ENCODE assay signal across 1 cellular context in the genomic region with DNA sequence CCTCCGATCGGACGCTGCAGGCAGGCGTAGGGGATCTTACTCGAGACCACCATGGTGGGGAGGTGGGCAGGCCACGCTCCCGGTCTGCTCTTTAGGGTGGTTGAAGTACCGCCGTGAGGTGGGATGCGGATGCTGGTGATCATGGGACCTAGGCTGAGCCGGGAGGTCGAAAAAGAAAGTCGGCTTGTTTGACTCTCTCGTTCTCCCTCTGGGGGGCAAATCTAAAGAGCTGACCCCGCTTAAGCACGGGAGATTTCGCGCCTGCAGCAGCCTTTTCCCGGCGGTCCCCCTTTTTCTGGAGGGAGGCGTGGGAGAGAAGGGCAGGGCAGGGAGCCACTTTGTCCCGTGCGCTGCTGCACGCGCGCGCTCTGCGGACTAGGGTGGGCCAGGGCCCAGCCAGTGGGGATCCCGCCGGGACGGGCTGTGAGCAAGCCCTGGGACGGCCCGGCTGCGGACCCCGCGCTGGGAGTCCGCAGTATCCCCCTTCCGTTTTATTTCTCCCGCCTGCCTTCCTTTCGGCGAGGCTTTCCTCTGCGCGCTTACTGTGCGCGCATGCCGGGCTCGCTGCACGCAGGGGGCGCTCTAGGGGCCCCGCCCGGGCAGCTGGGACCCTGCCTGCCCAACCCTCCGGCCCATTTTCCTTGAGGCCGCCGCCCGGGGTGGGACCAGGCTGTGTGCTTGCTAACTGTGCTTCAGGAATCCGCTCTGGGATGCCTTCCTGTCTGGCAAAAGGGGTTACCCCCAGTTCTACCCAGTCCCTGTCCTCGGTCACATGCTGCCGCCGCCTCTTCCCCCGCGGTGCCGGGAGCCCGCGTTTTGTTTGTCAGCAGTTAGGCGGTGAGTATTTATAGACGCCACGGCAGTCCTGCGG.
TF ChIP-seq lines count a peak whose summit lies in the region.

No MANE protein-coding gene starts in this region.

TF ChIP-seq in WTC11, 78 proteins besides CTCF, POLR2A, EP300 and RAD21 (continued from another document):
- TF ChIP-seq, protein P1, sequence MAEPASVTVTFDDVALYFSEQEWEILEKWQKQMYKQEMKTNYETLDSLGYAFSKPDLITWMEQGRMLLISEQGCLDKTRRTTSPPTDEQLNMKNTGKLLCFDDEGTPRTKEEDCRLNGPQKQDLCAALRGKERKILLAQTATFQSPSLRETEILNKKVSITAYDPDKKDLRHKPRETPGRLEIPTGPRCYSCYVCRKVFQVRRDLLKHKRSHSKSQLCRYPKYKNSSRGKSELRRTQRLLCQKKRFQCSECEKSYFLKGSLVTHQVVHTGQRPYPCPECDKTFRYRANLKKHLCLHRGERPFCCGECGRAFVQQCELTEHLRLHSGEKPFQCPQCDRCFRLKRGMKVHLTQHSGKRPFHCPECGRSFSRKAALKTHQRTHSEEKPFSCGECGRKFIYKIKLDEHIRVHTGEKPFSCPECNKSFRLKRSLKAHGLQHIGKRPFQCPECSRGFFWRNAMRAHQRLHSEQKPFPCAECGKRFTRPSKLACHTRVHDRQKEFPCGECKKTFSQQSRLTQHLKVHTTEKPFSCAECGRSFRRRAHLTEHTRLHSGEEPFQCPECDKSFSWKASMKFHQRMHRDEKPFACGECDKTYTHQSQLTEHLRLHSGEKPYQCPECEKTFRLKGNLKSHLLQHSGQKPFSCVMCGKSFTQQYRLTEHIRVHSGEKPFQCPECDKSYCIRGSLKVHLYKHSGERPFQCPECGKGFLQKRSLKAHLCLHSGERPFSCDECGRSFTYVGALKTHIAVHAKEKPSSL (CRISPR knock-in tag; conservative IDR thresholded peaks at IDR 0.05) = no peak
- TF ChIP-seq, protein P2, sequence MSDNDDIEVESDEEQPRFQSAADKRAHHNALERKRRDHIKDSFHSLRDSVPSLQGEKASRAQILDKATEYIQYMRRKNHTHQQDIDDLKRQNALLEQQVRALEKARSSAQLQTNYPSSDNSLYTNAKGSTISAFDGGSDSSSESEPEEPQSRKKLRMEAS (CRISPR knock-in tag; IDR thresholded peaks at IDR 0.05) = peak; percentile 64; the same call in 1 of the 2 replicates
- TF ChIP-seq HMGA2 (CRISPR knock-in tag; IDR thresholded peaks at IDR 0.05) (no peak), NFYB (CRISPR knock-in tag; conservative IDR thresholded peaks at IDR 0.05; ENCODE audit: low read depth) (no peak), CREM (CRISPR knock-in tag; IDR thresholded peaks at IDR 0.05) (no peak), NR3C1 (CRISPR knock-in tag; conservative IDR thresholded peaks at IDR 0.05; ENCODE audit: low read depth) (no peak), TCF7 (CRISPR knock-in tag; IDR thresholded peaks at IDR 0.05; ENCODE audit: low read depth) (no peak), SMAD3 (CRISPR knock-in tag; IDR thresholded peaks at IDR 0.05; ENCODE audit: borderline replicate concordance) (0 out of 2 replicates have a peak, but pooled peaks have one; percentile 26), ZNF232 (CRISPR knock-in tag; IDR thresholded peaks at IDR 0.05) (peak; percentile 83; the same call in 1 of the 2 replicates), ZNF138 (CRISPR knock-in tag; conservative IDR thresholded peaks at IDR 0.05) (no peak), ZNF671 (CRISPR knock-in tag; IDR thresholded peaks at IDR 0.05) (no peak), ATF1 (CRISPR knock-in tag; IDR thresholded peaks at IDR 0.05) (no peak), GABPB1 (CRISPR knock-in tag; IDR thresholded peaks at IDR 0.05) (no peak), TP53 (CRISPR knock-in tag; IDR thresholded peaks at IDR 0.05) (peak; percentile 52; the same call in 1 of the 2 replicates), GTF2I (CRISPR knock-in tag; conservative IDR thresholded peaks at IDR 0.05) (no peak), ZNF121 (CRISPR knock-in tag; IDR thresholded peaks at IDR 0.05) (no peak), GRHL2 (CRISPR knock-in tag; IDR thresholded peaks at IDR 0.05; ENCODE audit: insufficient replicate concordance, severe bottlenecking) (no peak), ETV6 (CRISPR knock-in tag; IDR thresholded peaks at IDR 0.05) (peak; percentile 87; the same call in 1 of the 2 replicates), SOX15 (CRISPR knock-in tag; IDR thresholded peaks at IDR 0.05) (no peak), CREB1 (CRISPR knock-in tag; IDR thresholded peaks at IDR 0.05) (no peak), ZNF396 (CRISPR knock-in tag; IDR thresholded peaks at IDR 0.05; ENCODE audit: borderline replicate concordance) (no peak)
- TF ChIP-seq, protein P3, sequence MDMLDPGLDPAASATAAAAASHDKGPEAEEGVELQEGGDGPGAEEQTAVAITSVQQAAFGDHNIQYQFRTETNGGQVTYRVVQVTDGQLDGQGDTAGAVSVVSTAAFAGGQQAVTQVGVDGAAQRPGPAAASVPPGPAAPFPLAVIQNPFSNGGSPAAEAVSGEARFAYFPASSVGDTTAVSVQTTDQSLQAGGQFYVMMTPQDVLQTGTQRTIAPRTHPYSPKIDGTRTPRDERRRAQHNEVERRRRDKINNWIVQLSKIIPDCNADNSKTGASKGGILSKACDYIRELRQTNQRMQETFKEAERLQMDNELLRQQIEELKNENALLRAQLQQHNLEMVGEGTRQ (CRISPR knock-in tag; IDR thresholded peaks at IDR 0.05) = 0 out of 2 replicates have a peak, but pooled peaks have one; percentile 53
- TF ChIP-seq, protein P4, sequence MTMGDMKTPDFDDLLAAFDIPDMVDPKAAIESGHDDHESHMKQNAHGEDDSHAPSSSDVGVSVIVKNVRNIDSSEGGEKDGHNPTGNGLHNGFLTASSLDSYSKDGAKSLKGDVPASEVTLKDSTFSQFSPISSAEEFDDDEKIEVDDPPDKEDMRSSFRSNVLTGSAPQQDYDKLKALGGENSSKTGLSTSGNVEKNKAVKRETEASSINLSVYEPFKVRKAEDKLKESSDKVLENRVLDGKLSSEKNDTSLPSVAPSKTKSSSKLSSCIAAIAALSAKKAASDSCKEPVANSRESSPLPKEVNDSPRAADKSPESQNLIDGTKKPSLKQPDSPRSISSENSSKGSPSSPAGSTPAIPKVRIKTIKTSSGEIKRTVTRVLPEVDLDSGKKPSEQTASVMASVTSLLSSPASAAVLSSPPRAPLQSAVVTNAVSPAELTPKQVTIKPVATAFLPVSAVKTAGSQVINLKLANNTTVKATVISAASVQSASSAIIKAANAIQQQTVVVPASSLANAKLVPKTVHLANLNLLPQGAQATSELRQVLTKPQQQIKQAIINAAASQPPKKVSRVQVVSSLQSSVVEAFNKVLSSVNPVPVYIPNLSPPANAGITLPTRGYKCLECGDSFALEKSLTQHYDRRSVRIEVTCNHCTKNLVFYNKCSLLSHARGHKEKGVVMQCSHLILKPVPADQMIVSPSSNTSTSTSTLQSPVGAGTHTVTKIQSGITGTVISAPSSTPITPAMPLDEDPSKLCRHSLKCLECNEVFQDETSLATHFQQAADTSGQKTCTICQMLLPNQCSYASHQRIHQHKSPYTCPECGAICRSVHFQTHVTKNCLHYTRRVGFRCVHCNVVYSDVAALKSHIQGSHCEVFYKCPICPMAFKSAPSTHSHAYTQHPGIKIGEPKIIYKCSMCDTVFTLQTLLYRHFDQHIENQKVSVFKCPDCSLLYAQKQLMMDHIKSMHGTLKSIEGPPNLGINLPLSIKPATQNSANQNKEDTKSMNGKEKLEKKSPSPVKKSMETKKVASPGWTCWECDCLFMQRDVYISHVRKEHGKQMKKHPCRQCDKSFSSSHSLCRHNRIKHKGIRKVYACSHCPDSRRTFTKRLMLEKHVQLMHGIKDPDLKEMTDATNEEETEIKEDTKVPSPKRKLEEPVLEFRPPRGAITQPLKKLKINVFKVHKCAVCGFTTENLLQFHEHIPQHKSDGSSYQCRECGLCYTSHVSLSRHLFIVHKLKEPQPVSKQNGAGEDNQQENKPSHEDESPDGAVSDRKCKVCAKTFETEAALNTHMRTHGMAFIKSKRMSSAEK (CRISPR knock-in tag; IDR thresholded peaks at IDR 0.05; ENCODE audit: borderline replicate concordance) = no peak
- TF ChIP-seq, protein P5, sequence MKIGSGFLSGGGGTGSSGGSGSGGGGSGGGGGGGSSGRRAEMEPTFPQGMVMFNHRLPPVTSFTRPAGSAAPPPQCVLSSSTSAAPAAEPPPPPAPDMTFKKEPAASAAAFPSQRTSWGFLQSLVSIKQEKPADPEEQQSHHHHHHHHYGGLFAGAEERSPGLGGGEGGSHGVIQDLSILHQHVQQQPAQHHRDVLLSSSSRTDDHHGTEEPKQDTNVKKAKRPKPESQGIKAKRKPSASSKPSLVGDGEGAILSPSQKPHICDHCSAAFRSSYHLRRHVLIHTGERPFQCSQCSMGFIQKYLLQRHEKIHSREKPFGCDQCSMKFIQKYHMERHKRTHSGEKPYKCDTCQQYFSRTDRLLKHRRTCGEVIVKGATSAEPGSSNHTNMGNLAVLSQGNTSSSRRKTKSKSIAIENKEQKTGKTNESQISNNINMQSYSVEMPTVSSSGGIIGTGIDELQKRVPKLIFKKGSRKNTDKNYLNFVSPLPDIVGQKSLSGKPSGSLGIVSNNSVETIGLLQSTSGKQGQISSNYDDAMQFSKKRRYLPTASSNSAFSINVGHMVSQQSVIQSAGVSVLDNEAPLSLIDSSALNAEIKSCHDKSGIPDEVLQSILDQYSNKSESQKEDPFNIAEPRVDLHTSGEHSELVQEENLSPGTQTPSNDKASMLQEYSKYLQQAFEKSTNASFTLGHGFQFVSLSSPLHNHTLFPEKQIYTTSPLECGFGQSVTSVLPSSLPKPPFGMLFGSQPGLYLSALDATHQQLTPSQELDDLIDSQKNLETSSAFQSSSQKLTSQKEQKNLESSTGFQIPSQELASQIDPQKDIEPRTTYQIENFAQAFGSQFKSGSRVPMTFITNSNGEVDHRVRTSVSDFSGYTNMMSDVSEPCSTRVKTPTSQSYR (CRISPR knock-in tag; IDR thresholded peaks at IDR 0.05) = no peak
- TF ChIP-seq, protein P6, sequence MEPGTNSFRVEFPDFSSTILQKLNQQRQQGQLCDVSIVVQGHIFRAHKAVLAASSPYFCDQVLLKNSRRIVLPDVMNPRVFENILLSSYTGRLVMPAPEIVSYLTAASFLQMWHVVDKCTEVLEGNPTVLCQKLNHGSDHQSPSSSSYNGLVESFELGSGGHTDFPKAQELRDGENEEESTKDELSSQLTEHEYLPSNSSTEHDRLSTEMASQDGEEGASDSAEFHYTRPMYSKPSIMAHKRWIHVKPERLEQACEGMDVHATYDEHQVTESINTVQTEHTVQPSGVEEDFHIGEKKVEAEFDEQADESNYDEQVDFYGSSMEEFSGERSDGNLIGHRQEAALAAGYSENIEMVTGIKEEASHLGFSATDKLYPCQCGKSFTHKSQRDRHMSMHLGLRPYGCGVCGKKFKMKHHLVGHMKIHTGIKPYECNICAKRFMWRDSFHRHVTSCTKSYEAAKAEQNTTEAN (CRISPR knock-in tag; IDR thresholded peaks at IDR 0.05) = no peak
- TF ChIP-seq, protein P7, sequence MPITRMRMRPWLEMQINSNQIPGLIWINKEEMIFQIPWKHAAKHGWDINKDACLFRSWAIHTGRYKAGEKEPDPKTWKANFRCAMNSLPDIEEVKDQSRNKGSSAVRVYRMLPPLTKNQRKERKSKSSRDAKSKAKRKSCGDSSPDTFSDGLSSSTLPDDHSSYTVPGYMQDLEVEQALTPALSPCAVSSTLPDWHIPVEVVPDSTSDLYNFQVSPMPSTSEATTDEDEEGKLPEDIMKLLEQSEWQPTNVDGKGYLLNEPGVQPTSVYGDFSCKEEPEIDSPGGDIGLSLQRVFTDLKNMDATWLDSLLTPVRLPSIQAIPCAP (CRISPR knock-in tag; IDR thresholded peaks at IDR 0.05) = no peak
- TF ChIP-seq, protein P8, sequence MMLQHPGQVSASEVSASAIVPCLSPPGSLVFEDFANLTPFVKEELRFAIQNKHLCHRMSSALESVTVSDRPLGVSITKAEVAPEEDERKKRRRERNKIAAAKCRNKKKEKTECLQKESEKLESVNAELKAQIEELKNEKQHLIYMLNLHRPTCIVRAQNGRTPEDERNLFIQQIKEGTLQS (CRISPR knock-in tag; conservative IDR thresholded peaks at IDR 0.05) = no peak
- TF ChIP-seq, protein P9, sequence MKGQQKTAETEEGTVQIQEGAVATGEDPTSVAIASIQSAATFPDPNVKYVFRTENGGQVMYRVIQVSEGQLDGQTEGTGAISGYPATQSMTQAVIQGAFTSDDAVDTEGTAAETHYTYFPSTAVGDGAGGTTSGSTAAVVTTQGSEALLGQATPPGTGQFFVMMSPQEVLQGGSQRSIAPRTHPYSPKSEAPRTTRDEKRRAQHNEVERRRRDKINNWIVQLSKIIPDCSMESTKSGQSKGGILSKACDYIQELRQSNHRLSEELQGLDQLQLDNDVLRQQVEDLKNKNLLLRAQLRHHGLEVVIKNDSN (CRISPR knock-in tag; IDR thresholded peaks at IDR 0.05) = peak; percentile 54; the same call in 1 of the 2 replicates
- TF ChIP-seq, protein P10, sequence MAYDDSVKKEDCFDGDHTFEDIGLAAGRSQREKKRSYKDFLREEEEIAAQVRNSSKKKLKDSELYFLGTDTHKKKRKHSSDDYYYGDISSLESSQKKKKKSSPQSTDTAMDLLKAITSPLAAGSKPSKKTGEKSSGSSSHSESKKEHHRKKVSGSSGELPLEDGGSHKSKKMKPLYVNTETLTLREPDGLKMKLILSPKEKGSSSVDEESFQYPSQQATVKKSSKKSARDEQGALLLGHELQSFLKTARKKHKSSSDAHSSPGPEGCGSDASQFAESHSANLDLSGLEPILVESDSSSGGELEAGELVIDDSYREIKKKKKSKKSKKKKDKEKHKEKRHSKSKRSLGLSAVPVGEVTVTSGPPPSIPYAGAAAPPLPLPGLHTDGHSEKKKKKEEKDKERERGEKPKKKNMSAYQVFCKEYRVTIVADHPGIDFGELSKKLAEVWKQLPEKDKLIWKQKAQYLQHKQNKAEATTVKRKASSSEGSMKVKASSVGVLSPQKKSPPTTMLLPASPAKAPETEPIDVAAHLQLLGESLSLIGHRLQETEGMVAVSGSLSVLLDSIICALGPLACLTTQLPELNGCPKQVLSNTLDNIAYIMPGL (CRISPR knock-in tag; IDR thresholded peaks at IDR 0.05) = peak; percentile 81
TF ChIP-seq in WTC11: peak in this region for 12.
